ENCODE assay signal across 13 cellular contexts in genomic region chr16:77834600-77834963, GRCh38. TPM values are rescaled to one million over a fixed set of nuclear protein-coding genes. Genes with fewer than 3 reads are reported as not detected.
DNase-seq lines count a peak whose midpoint lies in the region; ATAC-seq and TF ChIP-seq lines count a peak whose summit lies in the region.
"Had no signal": no experiment of that assay in that cellular context is flagged by ENCODE, and none has a peak within 500 bp of the region (broad histone marks: within the 10 kb centered on the region; RNA-seq: fewer than 3 reads in every experiment).

No MANE protein-coding gene starts in this region.

- H3K4me1 ChIP-seq in SJSA1 (replicated peaks) (peaks cover 27% of the 10 kb centered on the region), neuron (ENCODE audit: insufficient read depth, low read length) (peaks cover 13% of the 10 kb centered on the region)

- no peak for ATAC-seq in HG03354 (IDR thresholded peaks at IDR 0.05; ENCODE audit: poor library complexity, severe bottlenecking, unreplicated experiment)

- H3K9me3 ChIP-seq in SJSA1 (replicated peaks): no peaks in the 10 kb centered on the region
- H3K9me3 ChIP-seq in neuron (ENCODE audit: low read length): no peaks in the 10 kb centered on the region

- H3K27ac ChIP-seq in SJSA1: peak overlapping the region; percentile 98

- peak overlapping the region; percentile 17 for H2AFZ ChIP-seq in neuron (ENCODE audit: low read depth, low read length)

- H3K27me3 ChIP-seq in SJSA1 (replicated peaks) (no peaks in the 10 kb centered on the region), neuron (ENCODE audit: insufficient read depth, low read length) (no peaks in the 10 kb centered on the region)

- DNase-seq in ELF-1 (ENCODE audit: low read depth, low spot score) (peak; percentile 45), SJSA1 (ENCODE audit: low read depth in 1 of 2, low spot score in 2 of 2) (peak; percentile 52 to 70), fibroblast of pulmonary artery (ENCODE audit: low read depth) (peak; percentile 74), amygdala (lab: John Stamatoyannopoulos, UW) (no peak), NCI-H1694 treated with DMSO at 0.1 percent for 48 hours (lab: John Stamatoyannopoulos, UW) (no peak), NCI-H526 treated with DMSO at 0.1 percent for 48 hours (lab: John Stamatoyannopoulos, UW) (no peak)
- DNase-seq: cortex of kidney, DMS79 treated with DMSO at 0.1 percent for 48 hours, kidney, right cardiac atrium had no signal

- H3K36me3 ChIP-seq in SJSA1 (no peaks in the 10 kb centered on the region), neuron (ENCODE audit: insufficient read depth, low read length) (no peaks in the 10 kb centered on the region)

- no peak overlapping the region for H3K4me3 ChIP-seq in SJSA1
- H3K4me3 ChIP-seq in fibroblast of pulmonary artery (replicated peaks; ENCODE audit: low read depth, low read length): no peak overlapping the region
- no peak overlapping the region for H3K4me3 ChIP-seq in neuron (ENCODE audit: low read length)

- no peak for TF ChIP-seq CTCF in fibroblast of pulmonary artery (IDR thresholded peaks at IDR 0.05; ENCODE audit: low read length, missing control alignments)

RNA-seq across cellular contexts. Expression of gene VAT1L, which starts 46.2 kb away (rescaled TPM):
- 0.24 and 1.2 TPM in 2 replicates for total RNA-seq in SJSA1 (2014; rRNA removed; shearing (Covaris generic))
- total RNA-seq: HT-29 had no signal

Comparison
In these comparisons a context has a peak if more than half of its experiments do, and no peak if none do; other contexts are left out.
1. DNase-seq: peak in ELF-1 (single experiment), SJSA1 (2 of 2) and fibroblast of pulmonary artery (single experiment); none in amygdala (0 of 56), NCI-H1694 treated with DMSO at 0.1 percent for 48 hours (single experiment) and NCI-H526 treated with DMSO at 0.1 percent for 48 hours (single experiment).